25 cellular contexts compared by ENCODE assay signal in the genomic region with DNA sequence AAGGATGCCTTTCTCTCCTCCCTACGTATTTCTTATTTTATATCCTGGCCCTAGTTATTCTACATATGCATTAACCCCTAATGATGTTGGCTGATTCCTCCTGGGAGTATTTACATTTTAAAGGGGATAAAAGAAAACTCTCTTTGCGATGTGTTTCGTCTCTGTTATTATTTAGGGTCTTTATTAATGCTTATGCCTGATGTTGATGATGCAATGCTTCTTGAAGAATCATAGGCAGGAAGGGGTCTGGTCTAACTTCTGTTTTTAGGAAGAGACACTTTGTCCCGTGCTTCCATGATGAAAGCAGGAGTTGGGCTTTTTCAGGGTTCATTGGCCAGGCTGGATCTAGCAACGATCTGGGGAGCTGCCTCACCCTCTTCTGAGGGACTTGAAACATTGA. TPM values are rescaled to one million over a fixed set of nuclear protein-coding genes. Genes with fewer than 3 reads are reported as not detected.
"Had no signal": no experiment of that assay in that cellular context is flagged by ENCODE, and none has a peak within 500 bp of the region (broad histone marks: within the 10 kb centered on the region; RNA-seq: fewer than 3 reads in every experiment).

No MANE protein-coding gene starts in this region.

- H3K4me3 Mint-ChIP-seq: activated CD4-positive, alpha-beta T cell treated with anti-CD3 and anti-CD28 coated beads, Interleukin-2, amount 10 ng/mL, durations not matched to agents 7 days and 5 days; activated CD8-positive, alpha-beta T cell treated with anti-CD3 and anti-CD28 coated beads, Interleukin-2, amount 10 ng/mL, durations not matched to agents 7 days and 5 days; activated naive CD4-positive, alpha-beta T cell treated with anti-CD3 and anti-CD28 coated beads for 36 hours; activated T-cell treated with anti-CD3 and anti-CD28 coated beads, Interleukin-2, amount 50 U/mL, for 4 hours; central memory CD8-positive, alpha-beta T cell; stimulated activated naive CD8-positive, alpha-beta T cell treated with anti-CD3 and anti-CD28 coated beads, Interleukin-15, Interleukin-2, amounts not matched to agents 100 ng/mL and 50 ng/mL, for 24 hours had no signal

- H3K4me1 Mint-ChIP-seq: central memory CD8-positive, alpha-beta T cell had no signal

- H3K27ac ChIP-seq: coronary artery, foreskin keratinocyte, left lung, neutrophil, suprapubic skin, transverse colon, vagina had no signal

- H3K9me3 Mint-ChIP-seq: activated CD4-positive, alpha-beta T cell treated with anti-CD3 and anti-CD28 coated beads, Interleukin-2, amount 10 ng/mL, durations not matched to agents 7 days and 5 days; activated naive CD4-positive, alpha-beta T cell treated with anti-CD3 and anti-CD28 coated beads for 36 hours; central memory CD8-positive, alpha-beta T cell; stimulated activated naive CD8-positive, alpha-beta T cell treated with anti-CD3 and anti-CD28 coated beads, Interleukin-15, Interleukin-2, amounts not matched to agents 100 ng/mL and 50 ng/mL, for 24 hours had no signal

- H3K27me3 ChIP-seq: vagina had no signal

- H3K4me3 ChIP-seq: left lung, mucosa of descending colon, vagina had no signal

- H3K27ac Mint-ChIP-seq: activated CD4-positive, alpha-beta T cell treated with anti-CD3 and anti-CD28 coated beads, Interleukin-2, amount 10 ng/mL, durations not matched to agents 7 days and 5 days; activated CD8-positive, alpha-beta T cell treated with anti-CD3 and anti-CD28 coated beads, Interleukin-2, amount 10 ng/mL, durations not matched to agents 7 days and 5 days; activated naive CD4-positive, alpha-beta T cell treated with anti-CD3 and anti-CD28 coated beads for 36 hours; stimulated activated naive CD8-positive, alpha-beta T cell treated with anti-CD3 and anti-CD28 coated beads, Interleukin-15, Interleukin-2, amounts not matched to agents 100 ng/mL and 50 ng/mL, for 24 hours had no signal

- DNase-seq: activated CD4-positive, alpha-beta T cell treated with anti-CD3 and anti-CD28 coated beads, Interleukin-2, amount 10 ng/mL, durations not matched to agents 7 days and 5 days; activated CD8-positive, alpha-beta memory T cell treated with anti-CD3 and anti-CD28 coated beads, Interleukin-2, amount 50 U/mL, for 4 hours; activated CD8-positive, alpha-beta T cell treated with anti-CD3 and anti-CD28 coated beads, Interleukin-2, amount 10 ng/mL, durations not matched to agents 7 days and 5 days; activated naive CD4-positive, alpha-beta T cell treated with anti-CD3 and anti-CD28 coated beads for 36 hours; activated T-cell treated with anti-CD3 and anti-CD28 coated beads, Interleukin-2, amount 50 U/mL, for 4 hours; aorta; foreskin keratinocyte; hypothalamus; left lung; mucosa of descending colon; naive B cell; stimulated activated CD8-positive, alpha-beta memory T cell treated with anti-CD3 and anti-CD28 coated beads, Interleukin-4, amount 100 ng/mL, for 48 hours; transverse colon had no signal

- H3K36me3 ChIP-seq: left lung, neutrophil, suprapubic skin, transverse colon, vagina had no signal

- ATAC-seq: activated CD4-positive, CD25-positive, alpha-beta regulatory T cell treated with anti-CD3 and anti-CD28 coated beads, Interleukin-2, amount 50 U/mL, for 24 hours; activated CD8-positive, alpha-beta T cell treated with anti-CD3 and anti-CD28 coated beads, Interleukin-2, amount 10 ng/mL, durations not matched to agents 7 days and 5 days; left lung had no signal

- H3K4me1 ChIP-seq: foreskin keratinocyte, left lung, vagina had no signal

- H3K9me3 ChIP-seq: left lung, mucosa of descending colon, neutrophil, suprapubic skin, transverse colon, vagina had no signal

RNA-seq across cellular contexts. Expression of gene NPHS2, which starts 0.8 kb away (rescaled TPM):
- total RNA-seq: activated CD4-positive, alpha-beta T cell treated with anti-CD3 and anti-CD28 coated beads, Interleukin-2, amount 10 ng/mL, durations not matched to agents 7 days and 5 days; activated CD8-positive, alpha-beta T cell treated with anti-CD3 and anti-CD28 coated beads, Interleukin-2, amount 10 ng/mL, durations not matched to agents 7 days and 5 days; activated naive CD4-positive, alpha-beta T cell treated with anti-CD3 and anti-CD28 coated beads for 36 hours; activated T-cell treated with anti-CD3 and anti-CD28 coated beads, Interleukin-2, amount 50 U/mL, for 4 hours; aorta; epithelial cell of proximal tubule; fibroblast of lung; foreskin keratinocyte; left lung; lung microvascular endothelial cell; mucosa of descending colon; renal cortical epithelial cell; suprapubic skin; T-helper 1 cell treated with Interleukin-12 subunit alpha and Interleukin-12 subunit beta and Interleukin-4 antibody, amounts not matched to agents 30 ng/mL and 1 ng/mL, for 36 hours; transverse colon; vagina had no signal

RNA-seq across cellular contexts. Expression of gene TDRD5, which starts 15.1 kb away (rescaled TPM):
- total RNA-seq: activated CD4-positive, alpha-beta T cell treated with anti-CD3 and anti-CD28 coated beads, Interleukin-2, amount 10 ng/mL, durations not matched to agents 7 days and 5 days; activated CD8-positive, alpha-beta T cell treated with anti-CD3 and anti-CD28 coated beads, Interleukin-2, amount 10 ng/mL, durations not matched to agents 7 days and 5 days; activated naive CD4-positive, alpha-beta T cell treated with anti-CD3 and anti-CD28 coated beads for 36 hours; activated T-cell treated with anti-CD3 and anti-CD28 coated beads, Interleukin-2, amount 50 U/mL, for 4 hours; fibroblast of lung; foreskin keratinocyte; T-helper 1 cell treated with Interleukin-12 subunit alpha and Interleukin-12 subunit beta and Interleukin-4 antibody, amounts not matched to agents 30 ng/mL and 1 ng/mL, for 36 hours; vagina had no signal
